Comparison of ENCODE assay signal across 35 cellular contexts in genomic region chr3:150905339-150905738, GRCh38. TPM values are rescaled to one million over a fixed set of nuclear protein-coding genes. Genes with fewer than 3 reads are reported as not detected.
"Had no signal": no experiment of that assay in that cellular context is flagged by ENCODE, and none has a peak within 500 bp of the region (broad histone marks: within the 10 kb centered on the region; RNA-seq: fewer than 3 reads in every experiment).

TSS of gene MINDY4B (minus strand) at chr3:150905439. CDS start at chr3:150905439, 0 bp downstream.

- DNase-seq: activated B cell treated with CpG ODN at 0.5 μM for 24 hours; activated CD4-positive, alpha-beta T cell treated with anti-CD3 and anti-CD28 coated beads for 48 hours; activated CD4-positive, alpha-beta T cell treated with anti-CD3 and anti-CD28 coated beads, Interleukin-2, amount 50 U/mL, for 1 hour; activated CD4-positive, alpha-beta T cell treated with anti-CD3 and anti-CD28 coated beads, Interleukin-2, amount 50 U/mL, for 48 hours; activated CD8-positive, alpha-beta memory T cell treated with anti-CD3 and anti-CD28 coated beads, Interleukin-2, amount 50 U/mL, for 48 hours; activated gamma-delta T cell; activated naive CD4-positive, alpha-beta T cell; activated naive CD4-positive, alpha-beta T cell treated with anti-CD3 and anti-CD28 coated beads, Interleukin-2, amount 10 ng/mL, durations not matched to agents 7 days and 5 days; activated naive CD8-positive, alpha-beta T cell treated with anti-CD3 and anti-CD28 coated beads, Interleukin-2, amount 10 ng/mL, durations not matched to agents 7 days and 5 days; activated T-cell treated with anti-CD3 and anti-CD28 coated beads for 4 hours; activated T-cell treated with anti-CD3 and anti-CD28 coated beads, Interleukin-2, amount 50 U/mL, for 24 hours; activated T-cell treated with anti-CD3 and anti-CD28 coated beads, Interleukin-2, amount 50 U/mL, for 72 hours; central memory CD4-positive, alpha-beta T cell; cerebellar nuclear complex; colonic mucosa; dorsolateral prefrontal cortex; effector memory CD4-positive, alpha-beta T cell; endodermal cell; erythroblast; foreskin keratinocyte; gastrocnemius medialis; glutamatergic neuron; heart left ventricle; T-helper 2 cell; WERI-Rb-1 had no signal

- ATAC-seq: activated CD4-positive, CD25-positive, alpha-beta regulatory T cell treated with anti-CD3 and anti-CD28 coated beads, Interleukin-2, amount 50 U/mL, for 24 hours; activated naive CD4-positive, alpha-beta T cell treated with anti-CD3 and anti-CD28 coated beads, Interleukin-2, amount 50 U/mL, for 72 hours; activated T-cell treated with anti-CD3 and anti-CD28 coated beads, Interleukin-2, amount 50 U/mL, for 72 hours; foreskin keratinocyte; gastrocnemius medialis; heart left ventricle had no signal

- H3K27me3 Mint-ChIP-seq: brain had no signal

- H3K27ac Mint-ChIP-seq: activated B cell treated with CpG ODN at 0.5 μM for 24 hours; activated naive CD4-positive, alpha-beta T cell treated with anti-CD3 and anti-CD28 coated beads, Interleukin-2, amount 10 ng/mL, durations not matched to agents 7 days and 5 days; activated naive CD4-positive, alpha-beta T cell treated with anti-CD3 and anti-CD28 coated beads, Interleukin-2, amount 50 U/mL, for 72 hours; activated naive CD8-positive, alpha-beta T cell treated with anti-CD3 and anti-CD28 coated beads, Interleukin-2, amount 10 ng/mL, durations not matched to agents 7 days and 5 days; activated T-cell treated with anti-CD3 and anti-CD28 coated beads, Interleukin-2, amount 50 U/mL, for 24 hours; activated T-cell treated with anti-CD3 and anti-CD28 coated beads, Interleukin-2, amount 50 U/mL, for 72 hours; brain; dendritic cell treated with granulocyte-macrophage colony-stimulating factor and Interleukin-4, amounts not matched to agents 40 ng/mL and 50 ng/mL, for 4 days; endodermal cell had no signal

- FAIRE-seq: TTC549 had no signal

- H3K4me1 ChIP-seq: ascending aorta, breast epithelium, colonic mucosa, esophagus muscularis mucosa, foreskin keratinocyte, gastrocnemius medialis, heart left ventricle had no signal

- H3K4me1 Mint-ChIP-seq: activated B cell treated with CpG ODN at 0.5 μM for 24 hours; activated naive CD4-positive, alpha-beta T cell treated with anti-CD3 and anti-CD28 coated beads, Interleukin-2, amount 10 ng/mL, durations not matched to agents 7 days and 5 days; activated naive CD8-positive, alpha-beta T cell treated with anti-CD3 and anti-CD28 coated beads, Interleukin-2, amount 10 ng/mL, durations not matched to agents 7 days and 5 days had no signal

- H3K27me3 ChIP-seq: ascending aorta, breast epithelium, cardiac muscle cell, colonic mucosa, esophagus muscularis mucosa, gastrocnemius medialis had no signal

- H3K9me3 Mint-ChIP-seq: activated B cell treated with CpG ODN at 0.5 μM for 24 hours; activated naive CD4-positive, alpha-beta T cell treated with anti-CD3 and anti-CD28 coated beads, Interleukin-2, amount 10 ng/mL, durations not matched to agents 7 days and 5 days; activated naive CD4-positive, alpha-beta T cell treated with anti-CD3 and anti-CD28 coated beads, Interleukin-2, amount 50 U/mL, for 72 hours; activated naive CD8-positive, alpha-beta T cell treated with anti-CD3 and anti-CD28 coated beads, Interleukin-2, amount 10 ng/mL, durations not matched to agents 7 days and 5 days; activated T-cell treated with anti-CD3 and anti-CD28 coated beads, Interleukin-2, amount 50 U/mL, for 24 hours; activated T-cell treated with anti-CD3 and anti-CD28 coated beads, Interleukin-2, amount 50 U/mL, for 72 hours; dendritic cell treated with granulocyte-macrophage colony-stimulating factor and Interleukin-4, amounts not matched to agents 40 ng/mL and 50 ng/mL, for 4 days; endodermal cell had no signal

- H3K9me3 ChIP-seq: ascending aorta, breast epithelium, colonic mucosa, esophagus muscularis mucosa, gastrocnemius medialis, heart left ventricle had no signal

- H3K4me3 ChIP-seq: ascending aorta, breast epithelium, cardiac muscle cell, colonic mucosa, dorsolateral prefrontal cortex, esophagus muscularis mucosa, gastrocnemius medialis, heart left ventricle had no signal

- H3K36me3 Mint-ChIP-seq: activated naive CD4-positive, alpha-beta T cell treated with anti-CD3 and anti-CD28 coated beads, Interleukin-2, amount 10 ng/mL, durations not matched to agents 7 days and 5 days; activated naive CD4-positive, alpha-beta T cell treated with anti-CD3 and anti-CD28 coated beads, Interleukin-2, amount 50 U/mL, for 72 hours; activated naive CD8-positive, alpha-beta T cell treated with anti-CD3 and anti-CD28 coated beads, Interleukin-2, amount 10 ng/mL, durations not matched to agents 7 days and 5 days; brain had no signal

- H3K4me3 Mint-ChIP-seq: activated B cell treated with CpG ODN at 0.5 μM for 24 hours; activated naive CD4-positive, alpha-beta T cell treated with anti-CD3 and anti-CD28 coated beads, Interleukin-2, amount 10 ng/mL, durations not matched to agents 7 days and 5 days; activated naive CD8-positive, alpha-beta T cell treated with anti-CD3 and anti-CD28 coated beads, Interleukin-2, amount 10 ng/mL, durations not matched to agents 7 days and 5 days; activated T-cell treated with anti-CD3 and anti-CD28 coated beads, Interleukin-2, amount 50 U/mL, for 24 hours; activated T-cell treated with anti-CD3 and anti-CD28 coated beads, Interleukin-2, amount 50 U/mL, for 72 hours; brain; dendritic cell treated with granulocyte-macrophage colony-stimulating factor and Interleukin-4, amounts not matched to agents 40 ng/mL and 50 ng/mL, for 4 days; endodermal cell had no signal

- H3K36me3 ChIP-seq: ascending aorta, breast epithelium, cardiac muscle cell, colonic mucosa, esophagus muscularis mucosa, gastrocnemius medialis, heart left ventricle, WERI-Rb-1 had no signal

- H3K27ac ChIP-seq: ascending aorta, breast epithelium, cardiac muscle cell, colonic mucosa, dorsolateral prefrontal cortex, esophagus muscularis mucosa, foreskin keratinocyte, gastrocnemius medialis, heart left ventricle, WERI-Rb-1 had no signal

RNA-seq across cellular contexts. Expression of gene MINDY4B, which starts in this region (rescaled TPM):
- total RNA-seq: activated B cell treated with CpG ODN at 0.5 μM for 24 hours; activated naive CD4-positive, alpha-beta T cell treated with anti-CD3 and anti-CD28 coated beads, Interleukin-2, amount 50 U/mL, for 72 hours; activated naive CD8-positive, alpha-beta T cell treated with anti-CD3 and anti-CD28 coated beads, Interleukin-2, amount 10 ng/mL, durations not matched to agents 7 days and 5 days; activated T-cell treated with anti-CD3 and anti-CD28 coated beads, Interleukin-2, amount 50 U/mL, for 72 hours; ascending aorta; breast epithelium; cardiac muscle cell; colonic mucosa; endodermal cell; esophagus muscularis mucosa; foreskin keratinocyte; gastrocnemius medialis; T-helper 1 cell treated with Interleukin-12 subunit alpha and Interleukin-12 subunit beta and Interleukin-4 antibody, amounts not matched to agents 30 ng/mL and 1 ng/mL, for 36 hours had no signal
- polyA plus RNA-seq: cardiac muscle cell, foreskin keratinocyte, heart left ventricle had no signal
